ENCODE assay signal across 1 cellular context in genomic region chr3:197458179-197458707, GRCh38.
TF ChIP-seq lines count a peak whose summit lies in the region.

No MANE protein-coding gene starts in this region.

TF ChIP-seq in HepG2, 621 proteins besides CTCF, POLR2A, EP300 and RAD21 (continued from another document and continues in another):
- TF ChIP-seq STAT6 (CRISPR knock-in tag; IDR thresholded peaks at IDR 0.05; ENCODE audit: borderline replicate concordance) (no peak), FOXO4 (CRISPR knock-in tag; conservative IDR thresholded peaks at IDR 0.05) (no peak), ZMAT5 (CRISPR knock-in tag; IDR thresholded peaks at IDR 0.05; ENCODE audit: borderline replicate concordance, low read depth) (no peak), ONECUT2 (CRISPR knock-in tag; IDR thresholded peaks at IDR 0.05) (no peak), NFYC (CRISPR knock-in tag; IDR thresholded peaks at IDR 0.05) (no peak), ZBTB4 (CRISPR knock-in tag; IDR thresholded peaks at IDR 0.05; ENCODE audit: borderline replicate concordance) (no peak), TRIM24 (CRISPR knock-in tag; IDR thresholded peaks at IDR 0.05) (no peak), CREM (IDR thresholded peaks at IDR 0.05) (no peak), CREM (CRISPR knock-in tag; IDR thresholded peaks at IDR 0.05) (no peak), KAT2B (IDR thresholded peaks at IDR 0.05; ENCODE audit: borderline replicate concordance, low read depth, low read length) (no peak), ZFP41 (CRISPR knock-in tag; IDR thresholded peaks at IDR 0.05; ENCODE audit: borderline replicate concordance) (no peak), ZNF709 (CRISPR knock-in tag; IDR thresholded peaks at IDR 0.05) (no peak), FOXP1 (IDR thresholded peaks at IDR 0.05) (no peak), FOXP1 (CRISPR knock-in tag; IDR thresholded peaks at IDR 0.05) (no peak; the same call in 1 of the 2 replicates), PHF5A (CRISPR knock-in tag; IDR thresholded peaks at IDR 0.05; ENCODE audit: low read depth, unreplicated experiment) (no peak), HNF1B (CRISPR knock-in tag; IDR thresholded peaks at IDR 0.05) (peak; percentile 69; the same call in 1 of the 2 replicates), ZMAT3 (CRISPR knock-in tag; conservative IDR thresholded peaks at IDR 0.05) (0 out of 2 replicates have a peak, but pooled peaks have one; percentile 43), ZNF720 (CRISPR knock-in tag; IDR thresholded peaks at IDR 0.05) (no peak), AGO1 (IDR thresholded peaks at IDR 0.05; ENCODE audit: low read depth, low read length, poor library complexity, severe bottlenecking) (no peak), GPN1 (CRISPR knock-in tag; IDR thresholded peaks at IDR 0.05; ENCODE audit: borderline replicate concordance) (no peak), ZNF776 (CRISPR knock-in tag; IDR thresholded peaks at IDR 0.05) (no peak), SP2 (CRISPR knock-in tag; IDR thresholded peaks at IDR 0.05) (no peak), SMC3 (IDR thresholded peaks at IDR 0.05; ENCODE audit: low read length) (peak; percentile 78), HNF4A (CRISPR knock-in tag; IDR thresholded peaks at IDR 0.05) (peak; percentile 94), SRSF1 (optimal IDR thresholded peaks at IDR 0.05; ENCODE audit: low read depth, low read length) (no peak), RBM22 (optimal IDR thresholded peaks at IDR 0.05; ENCODE audit: low read length) (peak; percentile 22), CEBPG (CRISPR knock-in tag; IDR thresholded peaks at IDR 0.05) (peak; percentile 24; the same call in 1 of the 2 replicates), FLYWCH1 (CRISPR knock-in tag; IDR thresholded peaks at IDR 0.05) (no peak), ZBTB37 (CRISPR knock-in tag; IDR thresholded peaks at IDR 0.05) (no peak), RBFOX2 (IDR thresholded peaks at IDR 0.05; ENCODE audit: low read depth, low read length) (no peak), SOX13 (IDR thresholded peaks at IDR 0.05) (no peak), SOX13 (CRISPR knock-in tag; conservative IDR thresholded peaks at IDR 0.05 in 1 of 2, IDR thresholded peaks at IDR 0.05 in 1 of 2) (peak in 1 of 2 experiments; percentile 63; a peak in 2 of 4 replicates), ZBTB10 (CRISPR knock-in tag; IDR thresholded peaks at IDR 0.05; ENCODE audit: borderline replicate concordance) (no peak), ZNF335 (CRISPR knock-in tag; IDR thresholded peaks at IDR 0.05) (peak; percentile 82), ZFAT (CRISPR knock-in tag; conservative IDR thresholded peaks at IDR 0.05) (no peak), ZBTB8A (CRISPR knock-in tag; IDR thresholded peaks at IDR 0.05; ENCODE audit: borderline replicate concordance, low read depth) (no peak), HMG20B (CRISPR knock-in tag; conservative IDR thresholded peaks at IDR 0.05) (no peak), MEIS1 (CRISPR knock-in tag; IDR thresholded peaks at IDR 0.05; ENCODE audit: borderline replicate concordance) (no peak), ZNF354B (CRISPR knock-in tag; IDR thresholded peaks at IDR 0.05) (no peak), ZNF550 (CRISPR knock-in tag; IDR thresholded peaks at IDR 0.05; ENCODE audit: borderline replicate concordance) (no peak), ZSCAN9 (CRISPR knock-in tag; IDR thresholded peaks at IDR 0.05; ENCODE audit: borderline replicate concordance) (no peak), ZNF713 (CRISPR knock-in tag; IDR thresholded peaks at IDR 0.05) (no peak; the same call in 1 of the 2 replicates), ZNF614 (CRISPR knock-in tag; IDR thresholded peaks at IDR 0.05; ENCODE audit: borderline replicate concordance) (peak; percentile 39; the same call in 1 of the 2 replicates), MTA3 (CRISPR knock-in tag; IDR thresholded peaks at IDR 0.05) (no peak), JUN (CRISPR knock-in tag; IDR thresholded peaks at IDR 0.05) (no peak), ZNF44 (CRISPR knock-in tag; IDR thresholded peaks at IDR 0.05) (peak; percentile 97), ZNF512 (CRISPR knock-in tag; IDR thresholded peaks at IDR 0.05) (no peak)
- TF ChIP-seq, protein P1, sequence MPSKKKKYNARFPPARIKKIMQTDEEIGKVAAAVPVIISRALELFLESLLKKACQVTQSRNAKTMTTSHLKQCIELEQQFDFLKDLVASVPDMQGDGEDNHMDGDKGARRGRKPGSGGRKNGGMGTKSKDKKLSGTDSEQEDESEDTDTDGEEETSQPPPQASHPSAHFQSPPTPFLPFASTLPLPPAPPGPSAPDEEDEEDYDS (CRISPR knock-in tag; IDR thresholded peaks at IDR 0.05) = 0 out of 2 replicates have a peak, but pooled peaks have one; percentile 41
- TF ChIP-seq, protein P2, sequence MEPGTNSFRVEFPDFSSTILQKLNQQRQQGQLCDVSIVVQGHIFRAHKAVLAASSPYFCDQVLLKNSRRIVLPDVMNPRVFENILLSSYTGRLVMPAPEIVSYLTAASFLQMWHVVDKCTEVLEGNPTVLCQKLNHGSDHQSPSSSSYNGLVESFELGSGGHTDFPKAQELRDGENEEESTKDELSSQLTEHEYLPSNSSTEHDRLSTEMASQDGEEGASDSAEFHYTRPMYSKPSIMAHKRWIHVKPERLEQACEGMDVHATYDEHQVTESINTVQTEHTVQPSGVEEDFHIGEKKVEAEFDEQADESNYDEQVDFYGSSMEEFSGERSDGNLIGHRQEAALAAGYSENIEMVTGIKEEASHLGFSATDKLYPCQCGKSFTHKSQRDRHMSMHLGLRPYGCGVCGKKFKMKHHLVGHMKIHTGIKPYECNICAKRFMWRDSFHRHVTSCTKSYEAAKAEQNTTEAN (CRISPR knock-in tag; conservative IDR thresholded peaks at IDR 0.05) = no peak
- TF ChIP-seq, protein P3, sequence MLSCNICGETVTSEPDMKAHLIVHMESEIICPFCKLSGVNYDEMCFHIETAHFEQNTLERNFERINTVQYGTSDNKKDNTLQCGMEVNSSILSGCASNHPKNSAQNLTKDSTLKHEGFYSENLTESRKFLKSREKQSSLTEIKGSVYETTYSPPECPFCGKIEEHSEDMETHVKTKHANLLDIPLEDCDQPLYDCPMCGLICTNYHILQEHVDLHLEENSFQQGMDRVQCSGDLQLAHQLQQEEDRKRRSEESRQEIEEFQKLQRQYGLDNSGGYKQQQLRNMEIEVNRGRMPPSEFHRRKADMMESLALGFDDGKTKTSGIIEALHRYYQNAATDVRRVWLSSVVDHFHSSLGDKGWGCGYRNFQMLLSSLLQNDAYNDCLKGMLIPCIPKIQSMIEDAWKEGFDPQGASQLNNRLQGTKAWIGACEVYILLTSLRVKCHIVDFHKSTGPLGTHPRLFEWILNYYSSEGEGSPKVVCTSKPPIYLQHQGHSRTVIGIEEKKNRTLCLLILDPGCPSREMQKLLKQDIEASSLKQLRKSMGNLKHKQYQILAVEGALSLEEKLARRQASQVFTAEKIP (CRISPR knock-in tag; IDR thresholded peaks at IDR 0.05; ENCODE audit: borderline replicate concordance) = no peak
